In genomic region chr1:234541281-234541975, GRCh38 we compare ENCODE assay signal across 11 cellular contexts.
DNase-seq lines count a peak whose midpoint lies in the region; TF ChIP-seq lines count a peak whose summit lies in the region.
"Had no signal": no experiment of that assay in that cellular context is flagged by ENCODE, and none has a peak within 500 bp of the region (broad histone marks: within the 10 kb centered on the region; RNA-seq: fewer than 3 reads in every experiment).

No MANE protein-coding gene starts in this region.

- TF ChIP-seq CTCF in epithelial cell of esophagus (IDR thresholded peaks at IDR 0.05; ENCODE audit: insufficient read depth, low read depth, low read length, missing control alignments): no peak
- TF ChIP-seq CTCF in progenitor cell of endocrine pancreas (IDR thresholded peaks at IDR 0.05; ENCODE audit: unreplicated experiment): no peak
- TF ChIP-seq CTCF in HFFc6 (IDR thresholded peaks at IDR 0.05): no peak

- H3K27ac ChIP-seq in BLaER1 treated with 17β-estradiol and CSF1 and Interleukin-3, amounts not matched to agents 10 nM and 100 nM: peak overlapping the region in 7 of 11 experiments; percentile 83 to 92 (median 86); a peak in 14 of 22 replicates

- H3K27me3 ChIP-seq in BLaER1 treated with 17β-estradiol and CSF1 and Interleukin-3, amounts not matched to agents 10 nM and 100 nM: no peaks in the 10 kb centered on the region

- no peak overlapping the region for H3K4me3 ChIP-seq in BLaER1 treated with 17β-estradiol and CSF1 and Interleukin-3, amounts not matched to agents 10 nM and 100 nM
- no peak overlapping the region for H3K4me3 ChIP-seq in epithelial cell of esophagus (ENCODE audit: low read length)

- no peaks in the 10 kb centered on the region for H3K9me3 ChIP-seq in BLaER1 treated with 17β-estradiol and CSF1 and Interleukin-3, amounts not matched to agents 10 nM and 100 nM (replicated peaks in 1 of 11)
- H3K9me3 ChIP-seq: Caco-2 had no signal

- H3K27me3 Mint-ChIP-seq in progenitor cell of endocrine pancreas (peaks cover 7% of the 10 kb centered on the region), HFFc6 (ENCODE audit: insufficient read depth) (peaks cover 7% of the 10 kb centered on the region)

- peak overlapping the region in 9 of 11 experiments; percentile 83 to 98 (median 91); a peak in 17 of 22 replicates for H3K4me2 ChIP-seq in BLaER1 treated with 17β-estradiol and CSF1 and Interleukin-3, amounts not matched to agents 10 nM and 100 nM

- DNase-seq in HT1080 (ENCODE audit: low read depth): peak; percentile 40
- peak; percentile 95 for DNase-seq in epithelial cell of esophagus (ENCODE audit: low read depth)
- no peak for DNase-seq in progenitor cell of endocrine pancreas (ENCODE audit: low spot score, unreplicated experiment)
- no peak for DNase-seq in NCI-H2196 (lab: John Stamatoyannopoulos, UW; ENCODE audit: unreplicated experiment)
- DNase-seq in activated naive CD4-positive, alpha-beta T cell treated with anti-CD3 and anti-CD28 coated beads, Interleukin-2, amount 50 U/mL, for 16 hours: no peak
- no peak for DNase-seq in HFFc6
- no peak for DNase-seq in NCI-H128 (lab: John Stamatoyannopoulos, UW; ENCODE audit: unreplicated experiment)
- DNase-seq: activated T-cell treated with anti-CD3 and anti-CD28 coated beads, Interleukin-2, amount 50 U/mL, for 1 hour; Caco-2 had no signal

- H3K4me1 Mint-ChIP-seq in progenitor cell of endocrine pancreas (ENCODE audit: low read depth): peaks cover 41% of the 10 kb centered on the region
- H3K4me1 Mint-ChIP-seq in HFFc6 (ENCODE audit: low read depth): peaks cover 34% of the 10 kb centered on the region
- H3K4me1 Mint-ChIP-seq: central memory CD8-positive, alpha-beta T cell had no signal

- no peaks in the 10 kb centered on the region for H4K20me1 ChIP-seq in BLaER1 treated with 17β-estradiol and CSF1 and Interleukin-3, amounts not matched to agents 10 nM and 100 nM

- no peaks in the 10 kb centered on the region for H3K9me3 Mint-ChIP-seq in progenitor cell of endocrine pancreas (ENCODE audit: low read depth)
- H3K9me3 Mint-ChIP-seq in HFFc6: no peaks in the 10 kb centered on the region
- H3K9me3 Mint-ChIP-seq: central memory CD8-positive, alpha-beta T cell had no signal

- H3K36me3 Mint-ChIP-seq in progenitor cell of endocrine pancreas (ENCODE audit: insufficient read depth): no peaks in the 10 kb centered on the region
- H3K36me3 Mint-ChIP-seq in HFFc6 (ENCODE audit: low read depth): no peaks in the 10 kb centered on the region

- no peaks in the 10 kb centered on the region for H3K36me3 ChIP-seq in BLaER1 treated with 17β-estradiol and CSF1 and Interleukin-3, amounts not matched to agents 10 nM and 100 nM

- peaks cover 80 to 100% (median 100%) of the 10 kb centered on the region in 10 experiments for H3K4me1 ChIP-seq in BLaER1 treated with 17β-estradiol and CSF1 and Interleukin-3, amounts not matched to agents 10 nM and 100 nM

- no peak overlapping the region for H3K4me3 Mint-ChIP-seq in progenitor cell of endocrine pancreas (ENCODE audit: low read depth)
- H3K4me3 Mint-ChIP-seq in HFFc6: no peak overlapping the region
- H3K4me3 Mint-ChIP-seq: central memory CD8-positive, alpha-beta T cell had no signal

- peak overlapping the region; percentile 29 for H3K27ac Mint-ChIP-seq in progenitor cell of endocrine pancreas
- H3K27ac Mint-ChIP-seq in HFFc6: no peak overlapping the region

- peak overlapping the region in 5 of 11 experiments; percentile 33 to 84 (median 80); a peak in 6 of 22 replicates for H3K9ac ChIP-seq in BLaER1 treated with 17β-estradiol and CSF1 and Interleukin-3, amounts not matched to agents 10 nM and 100 nM

Comparison
In these comparisons a context has a peak if more than half of its experiments do, and no peak if none do; other contexts are left out.
1. DNase-seq: peak in HT1080 (single experiment) and epithelial cell of esophagus (single experiment); none in progenitor cell of endocrine pancreas (single experiment), NCI-H2196 (single experiment), activated naive CD4-positive, alpha-beta T cell treated with anti-CD3 and anti-CD28 coated beads, Interleukin-2, amount 50 U/mL, for 16 hours (single experiment), HFFc6 (single experiment) and NCI-H128 (single experiment).